ENCODE assay signal across 8 cellular contexts in genomic region chr6:166400649-166401250, GRCh38. TPM values are rescaled to one million over a fixed set of nuclear protein-coding genes. Genes with fewer than 3 reads are reported as not detected.
DNase-seq lines count a peak whose midpoint lies in the region; ATAC-seq and TF ChIP-seq lines count a peak whose summit lies in the region.
"Not testable (repeated sequence)": the region's sequence is repeated elsewhere in the genome, so short reads cannot be mapped to it uniquely, and the experiment has no call there.

No MANE protein-coding gene starts in this region.

- H3K18ac ChIP-seq in mesenchymal stem cell (ENCODE audit: low read depth in 1 of 2, low read length in 2 of 2): not testable (repeated sequence)

- not testable (repeated sequence) for H2BK15ac ChIP-seq in mesenchymal stem cell (ENCODE audit: low read depth, poor library complexity, severe bottlenecking)

- H3K9me3 ChIP-seq in DND-41 (ENCODE audit: insufficient read depth, low read length, severe bottlenecking); PC-3 (ENCODE audit: low read length); mesenchymal stem cell (ENCODE audit: control insufficient read depth, low read length): not testable (repeated sequence)

- POLR2A ChIA-PET in PC-3 (lab: Charles Lee; ENCODE audit: unreplicated experiment): interaction anchor here (0.6 kb wide), 1 partner anchor 243 kb away, joined by 3 read pairs; no protein-coding TSS in a partner anchor

- BruUV-seq in PC-3 (replicated peaks; lab: Mats Ljungman, UMichigan): not testable (repeated sequence)

- not testable (repeated sequence) for H3K79me1 ChIP-seq in mesenchymal stem cell (replicated peaks; ENCODE audit: low read length, poor library complexity, severe bottlenecking)

- intact Hi-C loops in PC-3 (cut with micrococcal nuclease): loop anchor here (1.0 kb wide), 2 partner anchors 87 to 125 kb away; no protein-coding TSS in a partner anchor

- H3K36me3 ChIP-seq in DND-41 (ENCODE audit: insufficient read depth, low read length); KMS-11 (ENCODE audit: insufficient read depth); PC-3 (ENCODE audit: low read depth, low read length); mesenchymal stem cell (ENCODE audit: control insufficient read depth in 1 of 2, insufficient read depth in 2 of 2, low read depth in 1 of 2, low read length in 2 of 2): not testable (repeated sequence)

- TF ChIP-seq CTCF in DND-41 (IDR thresholded peaks at IDR 0.05; ENCODE audit: borderline replicate concordance, extremely low read depth, low read length, poor library complexity, severe bottlenecking) (peak; percentile 83), KMS-11 (conservative IDR thresholded peaks at IDR 0.05; ENCODE audit: low read depth, low read length) (peak; percentile 73), PC-3 (conservative IDR thresholded peaks at IDR 0.05; ENCODE audit: low read depth, low read length) (peak; percentile 64)

- not testable (repeated sequence) for H2BK120ac ChIP-seq in mesenchymal stem cell (ENCODE audit: low read depth, low read length)

- not testable (repeated sequence) for H3F3A ChIP-seq in PC-3 (ENCODE audit: low read length, unreplicated experiment)

- H3K4me2 ChIP-seq in DND-41 (ENCODE audit: insufficient read depth, low read length); KMS-11; PC-3 (ENCODE audit: low read length); mesenchymal stem cell (ENCODE audit: low read length, poor library complexity, severe bottlenecking): not testable (repeated sequence)

- not testable (repeated sequence) for H3K9me2 ChIP-seq in PC-3 (replicated peaks; ENCODE audit: low read length)

- WGBS in mesenchymal stem cell: 29% methylated on average over 16 of the region's 16 CpGs

- H3K14ac ChIP-seq in mesenchymal stem cell (ENCODE audit: low read length in 2 of 2): not testable (repeated sequence)

- H2AK5ac ChIP-seq in mesenchymal stem cell (ENCODE audit: low read length, severe bottlenecking): not testable (repeated sequence)

- H3K27me3 ChIP-seq in DND-41 (ENCODE audit: insufficient read depth, low read length, poor library complexity); KMS-11 (ENCODE audit: insufficient read depth, low read depth); PC-3 (ENCODE audit: low read length): not testable (repeated sequence)
- H3K27me3 ChIP-seq in mesenchymal stem cell (ENCODE audit: control insufficient read depth in 1 of 2, insufficient read depth in 1 of 2, low read length in 2 of 2): peaks cover 6 to 27% of the 10 kb centered on the region in 2 experiments

- peaks cover 11% of the 10 kb centered on the region for H3K27me3 Mint-ChIP-seq in stimulated activated naive CD8-positive, alpha-beta T cell treated with anti-CD3 and anti-CD28 coated beads, Interleukin-15, amount 100 ng/mL, for 72 hours

- CTCF ChIA-PET in PC-3 (lab: Charles Lee): interaction anchor here (1.2 kb wide), 1 partner anchor 125 kb away, joined by 4 read pairs; no protein-coding TSS in a partner anchor

- ATAC-seq in DND-41 (ENCODE audit: insufficient read depth, low read depth) (peak; percentile 95), GM21786 (IDR thresholded peaks at IDR 0.05; ENCODE audit: unreplicated experiment) (peak; percentile 74), PC-3 (peak; percentile 86)
- ATAC-seq in stimulated activated naive CD8-positive, alpha-beta T cell treated with anti-CD3 and anti-CD28 coated beads, Interleukin-15, amount 100 ng/mL, for 72 hours: peak; percentile 76

- not testable (repeated sequence) for H4K8ac ChIP-seq in mesenchymal stem cell (ENCODE audit: low read length)

- not testable (repeated sequence) for H3K79me2 ChIP-seq in DND-41 (ENCODE audit: insufficient read depth, low read length); KMS-11 (ENCODE audit: insufficient read depth, low read depth); PC-3 (ENCODE audit: low read length)

- not testable (repeated sequence) for H3K4me1 ChIP-seq in DND-41 (ENCODE audit: insufficient read depth, low read length); KMS-11 (ENCODE audit: low read depth, poor library complexity, severe bottlenecking); PC-3 (ENCODE audit: insufficient read depth, low read length); mesenchymal stem cell (ENCODE audit: control insufficient read depth, insufficient read depth, low read depth, low read length)

- not testable (repeated sequence) for H3K4me1 Mint-ChIP-seq in stimulated activated naive CD8-positive, alpha-beta T cell treated with anti-CD3 and anti-CD28 coated beads, Interleukin-15, amount 100 ng/mL, for 72 hours

- not testable (repeated sequence) for H3K23ac ChIP-seq in mesenchymal stem cell (ENCODE audit: low read length in 2 of 2)

- not testable (repeated sequence) for H4K20me1 ChIP-seq in DND-41 (ENCODE audit: insufficient read depth, low read length); KMS-11 (ENCODE audit: insufficient read depth); PC-3 (ENCODE audit: low read length)

- H3K9ac ChIP-seq in DND-41 (ENCODE audit: low read depth, low read length); KMS-11; PC-3 (ENCODE audit: low read length); mesenchymal stem cell (ENCODE audit: low read length): not testable (repeated sequence)

- not testable (repeated sequence) for H3K27ac ChIP-seq in DND-41 (ENCODE audit: low read length); KMS-11; PC-3 (ENCODE audit: low read length); mesenchymal stem cell (ENCODE audit: low read length, poor library complexity, severe bottlenecking)

- not testable (repeated sequence) for H3K4me3 Mint-ChIP-seq in stimulated activated naive CD8-positive, alpha-beta T cell treated with anti-CD3 and anti-CD28 coated beads, Interleukin-15, amount 100 ng/mL, for 72 hours

- H3K9me3 Mint-ChIP-seq in stimulated activated naive CD8-positive, alpha-beta T cell treated with anti-CD3 and anti-CD28 coated beads, Interleukin-15, amount 100 ng/mL, for 72 hours: not testable (repeated sequence)

- not testable (repeated sequence) for H3K4me3 ChIP-seq in DND-41 (ENCODE audit: low read depth in 1 of 2, low read length in 2 of 2); KMS-11 (IDR thresholded peaks at IDR 0.05; ENCODE audit: insufficient read depth, low read depth, low read length); PC-3 (ENCODE audit: low read length); mesenchymal stem cell (ENCODE audit: insufficient read depth in 1 of 2, low read depth in 1 of 2, low read length in 2 of 2)

- not testable (repeated sequence) for H2BK5ac ChIP-seq in mesenchymal stem cell (ENCODE audit: low read depth, low read length, poor library complexity, severe bottlenecking)

- H2BK12ac ChIP-seq in mesenchymal stem cell (ENCODE audit: low read length in 2 of 2): not testable (repeated sequence)

- H4K91ac ChIP-seq in mesenchymal stem cell (ENCODE audit: low read length): not testable (repeated sequence)

- not testable (repeated sequence) for H3K4ac ChIP-seq in mesenchymal stem cell (ENCODE audit: low read depth in 1 of 2, low read length in 2 of 2)

- DNase-seq in DND-41 (peak; percentile 69), PC-3 (peak; percentile 68), activated T-cell treated with anti-CD3 and anti-CD28 coated beads for 4 hours (peak; percentile 30), erythroblast (lab: John Stamatoyannopoulos, UW) (peak; percentile 71 to 80), mesenchymal stem cell (peak; percentile 77)
- DNase-seq in stimulated activated naive CD8-positive, alpha-beta T cell treated with anti-CD3 and anti-CD28 coated beads, Interleukin-15, amount 100 ng/mL, for 72 hours: peak; percentile 50 to 55

- not testable (repeated sequence) for H3K27ac Mint-ChIP-seq in stimulated activated naive CD8-positive, alpha-beta T cell treated with anti-CD3 and anti-CD28 coated beads, Interleukin-15, amount 100 ng/mL, for 72 hours

- TF ChIP-seq POLR2A in erythroblast (IDR thresholded peaks at IDR 0.05; ENCODE audit: low read length): not testable (repeated sequence)

- H2AFZ ChIP-seq in DND-41 (ENCODE audit: low read depth, low read length): peak overlapping the region; percentile 74; the same call in 1 of the 2 replicates
- not testable (repeated sequence) for H2AFZ ChIP-seq in KMS-11 (ENCODE audit: low read depth); PC-3 (ENCODE audit: low read length); mesenchymal stem cell (ENCODE audit: low read depth, low read length)

RNA-seq across cellular contexts. Expression of gene MPC1, which starts 18.0 kb away (rescaled TPM):
- 10.0 and 26.7 TPM in 2 replicates for total RNA-seq in PC-3 (2014; rRNA removed)
- polyA plus RNA-seq in mesenchymal stem cell (2013, experiment 1 of 2): 37.8 TPM
- polyA plus RNA-seq in mesenchymal stem cell (2013, experiment 2 of 2): 40.1 TPM

RNA-seq across cellular contexts. Expression of gene SFT2D1, which starts 58.4 kb away (rescaled TPM):
- 28.0 and 32.1 TPM in 2 replicates for total RNA-seq in PC-3 (2014; rRNA removed)
- polyA plus RNA-seq in mesenchymal stem cell (2013, experiment 1 of 2): 57.5 TPM
- polyA plus RNA-seq in mesenchymal stem cell (2013, experiment 2 of 2): 62.7 TPM
